In the genomic region with DNA sequence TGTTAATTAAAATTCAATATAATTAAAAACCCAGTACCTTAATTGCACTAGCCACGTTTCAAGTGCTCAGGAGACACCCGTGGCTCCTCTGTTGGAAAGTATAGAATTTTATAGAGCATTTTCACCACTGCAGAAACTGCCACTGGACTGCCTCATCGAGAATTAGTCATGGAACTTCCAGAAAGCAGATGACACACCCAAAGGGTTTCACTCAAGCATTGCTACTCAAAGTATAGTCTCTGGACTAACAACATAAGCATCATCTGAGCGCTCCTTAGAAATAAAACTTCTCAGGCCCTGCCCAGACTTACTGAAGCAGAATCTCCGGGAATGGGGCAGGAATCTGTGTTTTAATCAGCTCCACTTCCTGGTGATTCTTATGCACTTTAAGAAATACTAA, we compare ENCODE assay signal across 31 cellular contexts.
"Had no signal": no experiment of that assay in that cellular context is flagged by ENCODE, and none has a peak within 500 bp of the region (broad histone marks: within the 10 kb centered on the region; RNA-seq: fewer than 3 reads in every experiment).

No MANE protein-coding gene starts in this region.

- H3K9me3 ChIP-seq: adrenal gland, body of pancreas, gastrocnemius medialis had no signal

- H3K27me3 ChIP-seq: adrenal gland, body of pancreas, foreskin keratinocyte, gastrocnemius medialis had no signal

- DNase-seq: activated CD4-positive, alpha-beta memory T cell treated with anti-CD3 and anti-CD28 coated beads for 36 hours; activated CD4-positive, alpha-beta T cell treated with anti-CD3 and anti-CD28 coated beads for 36 hours; activated CD4-positive, alpha-beta T cell treated with anti-CD3 and anti-CD28 coated beads, Interleukin-2, amount 10 ng/mL, durations not matched to agents 24 days and 14 days; activated CD4-positive, CD25-positive, alpha-beta regulatory T cell; activated CD4-positive, CD25-positive, alpha-beta regulatory T cell treated with anti-CD3 and anti-CD28 coated beads, Interleukin-2, amount 50 U/mL, for 72 hours; activated CD8-positive, alpha-beta memory T cell treated with anti-CD3 and anti-CD28 coated beads, Interleukin-2, amount 10 ng/mL, durations not matched to agents 7 days and 5 days; activated CD8-positive, alpha-beta memory T cell treated with anti-CD3 and anti-CD28 coated beads, Interleukin-2, amount 50 U/mL, for 4 hours; activated CD8-positive, alpha-beta T cell treated with anti-CD3 and anti-CD28 coated beads, Interleukin-2, amount 10 ng/mL, durations not matched to agents 7 days and 5 days; activated effector memory CD4-positive, alpha-beta T cell treated with anti-CD3 and anti-CD28 coated beads, Interleukin-2, amount 50 U/mL, for 16 hours; activated naive CD4-positive, alpha-beta T cell treated with anti-CD3 and anti-CD28 coated beads for 36 hours; activated naive CD8-positive, alpha-beta T cell treated with anti-CD3 and anti-CD28 coated beads for 36 hours; activated naive CD8-positive, alpha-beta T cell treated with anti-CD3 and anti-CD28 coated beads, Interleukin-2, amount 50 U/mL, for 24 hours; activated T-cell treated with anti-CD3 and anti-CD28 coated beads, Interleukin-2, amount 50 U/mL, for 1 hour; activated T-cell treated with anti-CD3 and anti-CD28 coated beads, Interleukin-2, amount 50 U/mL, for 48 hours; adrenal gland; amygdala; aorta; body of pancreas; cortex of kidney; dermis blood vessel endothelial cell; effector CD4-positive, alpha-beta T cell; effector memory CD8-positive, alpha-beta T cell; gastrocnemius medialis; glutamatergic neuron; T-helper 1 cell; T-helper 17 cell; T1000 had no signal

- H3K4me1 ChIP-seq: adrenal gland, body of pancreas, esophagus muscularis mucosa, foreskin keratinocyte, gastrocnemius medialis had no signal

- H3K27ac ChIP-seq: adrenal gland, body of pancreas, epithelial cell of prostate, esophagus muscularis mucosa, foreskin keratinocyte, gastrocnemius medialis had no signal

- H3K4me3 ChIP-seq: adrenal gland, body of pancreas, esophagus muscularis mucosa, gastrocnemius medialis had no signal

- FAIRE-seq: colon had no signal

- H3K36me3 ChIP-seq: adrenal gland, esophagus muscularis mucosa, gastrocnemius medialis had no signal
